9 cellular contexts compared by ENCODE assay signal in genomic region chr1:2315711-2316450, GRCh38.
A peak's percentile ranks its signal among the peaks of the same experiment; 100 is the strongest.
DNase-seq lines count a peak whose midpoint lies in the region; ATAC-seq, FAIRE-seq and TF ChIP-seq lines count a peak whose summit lies in the region.
"Had no signal": no experiment of that assay in that cellular context is flagged by ENCODE, and none has a peak within 500 bp of the region (broad histone marks: within the 10 kb centered on the region; RNA-seq: fewer than 3 reads in every experiment).

No MANE protein-coding gene starts in this region.

- TF ChIP-seq CTCF in RWPE1 (conservative IDR thresholded peaks at IDR 0.05; ENCODE audit: low read depth): no peak
- TF ChIP-seq CTCF in smooth muscle cell (IDR thresholded peaks at IDR 0.05; ENCODE audit: borderline replicate concordance, insufficient read depth, poor library complexity, severe bottlenecking): no peak
- TF ChIP-seq CTCF in pancreas (IDR thresholded peaks at IDR 0.05): no peak

- peak overlapping the region; percentile 37 for H3K9ac ChIP-seq in smooth muscle cell (ENCODE audit: low read depth)

- H3K36me3 ChIP-seq in smooth muscle cell (ENCODE audit: low read depth) (no peaks in the 10 kb centered on the region), pancreas (no peaks in the 10 kb centered on the region)

- H3K27me3 ChIP-seq in right cardiac atrium (ENCODE audit: control insufficient read depth, insufficient read depth) (no peaks in the 10 kb centered on the region), smooth muscle cell (ENCODE audit: low read depth) (no peaks in the 10 kb centered on the region), pancreas (no peaks in the 10 kb centered on the region)

- no peaks in the 10 kb centered on the region for H4K20me1 ChIP-seq in smooth muscle cell (ENCODE audit: low read depth)

- no peak overlapping the region for H3K4me3 ChIP-seq in right cardiac atrium (ENCODE audit: low read length)
- H3K4me3 ChIP-seq in smooth muscle cell: no peak overlapping the region
- H3K4me3 ChIP-seq in pancreas: no peak overlapping the region

- H3K4me2 ChIP-seq in smooth muscle cell: peak overlapping the region; percentile 97

- CTCF ChIA-PET in RWPE1 (lab: Yijun Ruan, JAX): interaction anchor here (0.5 to 2.6 kb wide), 10 partner anchors 12 to 1395 kb away, joined by 3 to 12 read pairs (median 4); partner anchors contain the start of gene FAAP20

- FAIRE-seq in pancreas (lab: Jason Lieb, UNC): no peak

- POLR2A ChIA-PET in RWPE1 (lab: Yijun Ruan, JAX; ENCODE audit: low non-redundant PET): no interaction called here

- DNase-seq in DMS 273 (lab: John Stamatoyannopoulos, UW; ENCODE audit: unreplicated experiment) (peak; percentile 40), DMS 273 treated with DMSO at 0.1 percent for 48 hours (lab: John Stamatoyannopoulos, UW) (no peak), RWPE1 (ENCODE audit: low spot score) (no peak), right cardiac atrium (no peak), smooth muscle cell (lab: John Stamatoyannopoulos, UW; ENCODE audit: unreplicated experiment) (no peak), amygdala (lab: John Stamatoyannopoulos, UW) (no peak), NCI-H2081 treated with DMSO at 0.1 percent for 48 hours (lab: John Stamatoyannopoulos, UW) (no peak), pancreas (no peak)

- intact Hi-C loops in right cardiac atrium (cut with DNase I): loop anchor here in 1 of 4 donors (10.0 kb wide), 1 partner anchor 121 kb away; the partner anchor contains the start of gene FAAP20
- intact Hi-C loops in pancreas (cut with DNase I): no loop called here

- H2AFZ ChIP-seq in smooth muscle cell (ENCODE audit: low read depth): no peak overlapping the region

- ATAC-seq in right cardiac atrium: no peak
- no peak for ATAC-seq in pancreas

- peak overlapping the region; percentile 88 for H3K27ac ChIP-seq in RWPE1
- peak overlapping the region; percentile 19 for H3K27ac ChIP-seq in right cardiac atrium (ENCODE audit: low read length)
- peak overlapping the region; percentile 91 for H3K27ac ChIP-seq in smooth muscle cell (ENCODE audit: low read depth)
- peak overlapping the region in 1 of 4 donors; percentile 55 for H3K27ac ChIP-seq in pancreas
- H3K27ac ChIP-seq: 22Rv1 had no signal

- H3K4me1 ChIP-seq in right cardiac atrium (ENCODE audit: control insufficient read depth, insufficient read depth, low read length) (peaks cover 6% of the 10 kb centered on the region), smooth muscle cell (ENCODE audit: low read depth) (peaks cover 43% of the 10 kb centered on the region), pancreas (no peaks in the 10 kb centered on the region)

- WGBS in right cardiac atrium: 66% methylated on average over 21 of the region's 21 CpGs
- 80% methylated on average over 21 of the region's 21 CpGs for WGBS in smooth muscle cell (ENCODE audit: low lambda C conversion rate)
- WGBS in pancreas, 2 donors: 72 to 73% methylated on average over 21 of the region's 21 CpGs

- H3K9me3 ChIP-seq in right cardiac atrium (ENCODE audit: control insufficient read depth, low read length) (no peaks in the 10 kb centered on the region), smooth muscle cell (replicated peaks; ENCODE audit: low read depth) (no peaks in the 10 kb centered on the region), pancreas (no peaks in the 10 kb centered on the region)

- no peaks in the 10 kb centered on the region for H3K79me2 ChIP-seq in smooth muscle cell (ENCODE audit: low read depth)

- H3F3A ChIP-seq in smooth muscle cell (ENCODE audit: low read depth): peaks cover 19% of the 10 kb centered on the region
